In genomic region chr5:43120720-43121564, GRCh38 we compare ENCODE assay signal across 1 cellular context.
A peak's percentile ranks its signal among the peaks of the same experiment; 100 is the strongest.
TF ChIP-seq lines count a peak whose summit lies in the region.

Gene ZNF131, plus strand, starts transcription at chr5:43120914. Its CDS starts 1,140 bp downstream, at chr5:43122054.

TF ChIP-seq in HepG2, 621 proteins besides CTCF, POLR2A, EP300 and RAD21 (continued from another document and continues in another):
- TF ChIP-seq, protein P1, sequence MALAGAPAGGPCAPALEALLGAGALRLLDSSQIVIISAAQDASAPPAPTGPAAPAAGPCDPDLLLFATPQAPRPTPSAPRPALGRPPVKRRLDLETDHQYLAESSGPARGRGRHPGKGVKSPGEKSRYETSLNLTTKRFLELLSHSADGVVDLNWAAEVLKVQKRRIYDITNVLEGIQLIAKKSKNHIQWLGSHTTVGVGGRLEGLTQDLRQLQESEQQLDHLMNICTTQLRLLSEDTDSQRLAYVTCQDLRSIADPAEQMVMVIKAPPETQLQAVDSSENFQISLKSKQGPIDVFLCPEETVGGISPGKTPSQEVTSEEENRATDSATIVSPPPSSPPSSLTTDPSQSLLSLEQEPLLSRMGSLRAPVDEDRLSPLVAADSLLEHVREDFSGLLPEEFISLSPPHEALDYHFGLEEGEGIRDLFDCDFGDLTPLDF (CRISPR knock-in tag; IDR thresholded peaks at IDR 0.05): peak; percentile 45; the same call in 1 of the 2 replicates
- TF ChIP-seq NCOA2 (CRISPR knock-in tag; IDR thresholded peaks at IDR 0.05): no peak
- TF ChIP-seq, protein P2, sequence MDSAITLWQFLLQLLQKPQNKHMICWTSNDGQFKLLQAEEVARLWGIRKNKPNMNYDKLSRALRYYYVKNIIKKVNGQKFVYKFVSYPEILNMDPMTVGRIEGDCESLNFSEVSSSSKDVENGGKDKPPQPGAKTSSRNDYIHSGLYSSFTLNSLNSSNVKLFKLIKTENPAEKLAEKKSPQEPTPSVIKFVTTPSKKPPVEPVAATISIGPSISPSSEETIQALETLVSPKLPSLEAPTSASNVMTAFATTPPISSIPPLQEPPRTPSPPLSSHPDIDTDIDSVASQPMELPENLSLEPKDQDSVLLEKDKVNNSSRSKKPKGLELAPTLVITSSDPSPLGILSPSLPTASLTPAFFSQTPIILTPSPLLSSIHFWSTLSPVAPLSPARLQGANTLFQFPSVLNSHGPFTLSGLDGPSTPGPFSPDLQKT (CRISPR knock-in tag; IDR thresholded peaks at IDR 0.05; ENCODE audit: borderline replicate concordance): peak; percentile 65; the same call in 1 of the 2 replicates
- TF ChIP-seq NR2F6 (IDR thresholded peaks at IDR 0.05): no peak
- no peak for TF ChIP-seq NR2F6 (CRISPR knock-in tag; IDR thresholded peaks at IDR 0.05)
- 0 out of 2 replicates have a peak, but pooled peaks have one; percentile 61 for TF ChIP-seq ATAD3A (CRISPR knock-in tag; IDR thresholded peaks at IDR 0.05)
- no peak for TF ChIP-seq JUN (CRISPR knock-in tag; IDR thresholded peaks at IDR 0.05)
- TF ChIP-seq ZNF609 (CRISPR knock-in tag; IDR thresholded peaks at IDR 0.05; ENCODE audit: borderline replicate concordance): peak; percentile 9; the same call in 1 of the 2 replicates
- TF ChIP-seq ZMYM3 (CRISPR knock-in tag; IDR thresholded peaks at IDR 0.05): peak; percentile 11; the same call in 1 of the 2 replicates
- peak; percentile 94 for TF ChIP-seq IKZF4 (CRISPR knock-in tag; IDR thresholded peaks at IDR 0.05; ENCODE audit: borderline replicate concordance, low read depth, not compliant biosample characterization)
- peak; percentile 98 for TF ChIP-seq KDM5B (CRISPR knock-in tag; IDR thresholded peaks at IDR 0.05; ENCODE audit: borderline replicate concordance)
- TF ChIP-seq ZSCAN9 (CRISPR knock-in tag; IDR thresholded peaks at IDR 0.05; ENCODE audit: borderline replicate concordance): peak; percentile 43; the same call in 1 of the 2 replicates
- TF ChIP-seq RFX3 (CRISPR knock-in tag; IDR thresholded peaks at IDR 0.05): no peak
- 0 out of 2 replicates have a peak, but pooled peaks have one; percentile 48 for TF ChIP-seq TP53 (CRISPR knock-in tag; conservative IDR thresholded peaks at IDR 0.05)
- TF ChIP-seq CREM (IDR thresholded peaks at IDR 0.05): peak; percentile 67
- 0 out of 2 replicates have a peak, but pooled peaks have one; percentile 8 for TF ChIP-seq CREM (CRISPR knock-in tag; IDR thresholded peaks at IDR 0.05)
- no peak for TF ChIP-seq MAFG (CRISPR knock-in tag; IDR thresholded peaks at IDR 0.05)
- TF ChIP-seq TEF (CRISPR knock-in tag; IDR thresholded peaks at IDR 0.05): peak; percentile 80; the same call in 1 of the 2 replicates
- TF ChIP-seq, protein P3, sequence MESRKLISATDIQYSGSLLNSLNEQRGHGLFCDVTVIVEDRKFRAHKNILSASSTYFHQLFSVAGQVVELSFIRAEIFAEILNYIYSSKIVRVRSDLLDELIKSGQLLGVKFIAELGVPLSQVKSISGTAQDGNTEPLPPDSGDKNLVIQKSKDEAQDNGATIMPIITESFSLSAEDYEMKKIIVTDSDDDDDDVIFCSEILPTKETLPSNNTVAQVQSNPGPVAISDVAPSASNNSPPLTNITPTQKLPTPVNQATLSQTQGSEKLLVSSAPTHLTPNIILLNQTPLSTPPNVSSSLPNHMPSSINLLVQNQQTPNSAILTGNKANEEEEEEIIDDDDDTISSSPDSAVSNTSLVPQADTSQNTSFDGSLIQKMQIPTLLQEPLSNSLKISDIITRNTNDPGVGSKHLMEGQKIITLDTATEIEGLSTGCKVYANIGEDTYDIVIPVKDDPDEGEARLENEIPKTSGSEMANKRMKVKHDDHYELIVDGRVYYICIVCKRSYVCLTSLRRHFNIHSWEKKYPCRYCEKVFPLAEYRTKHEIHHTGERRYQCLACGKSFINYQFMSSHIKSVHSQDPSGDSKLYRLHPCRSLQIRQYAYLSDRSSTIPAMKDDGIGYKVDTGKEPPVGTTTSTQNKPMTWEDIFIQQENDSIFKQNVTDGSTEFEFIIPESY (CRISPR knock-in tag; IDR thresholded peaks at IDR 0.05): 0 out of 2 replicates have a peak, but pooled peaks have one; percentile 5
- peak; percentile 57 for TF ChIP-seq ERF (CRISPR knock-in tag; IDR thresholded peaks at IDR 0.05)
- peak; percentile 5; the same call in 1 of the 2 replicates for TF ChIP-seq ZNF782 (CRISPR knock-in tag; IDR thresholded peaks at IDR 0.05; ENCODE audit: borderline replicate concordance)
- TF ChIP-seq ZNF138 (CRISPR knock-in tag; IDR thresholded peaks at IDR 0.05; ENCODE audit: low read depth): peak; percentile 89; the same call in 1 of the 2 replicates
- TF ChIP-seq ZNF557 (CRISPR knock-in tag; IDR thresholded peaks at IDR 0.05): peak; percentile 78
- TF ChIP-seq ZNF230 (CRISPR knock-in tag; IDR thresholded peaks at IDR 0.05): peak; percentile 92
- no peak for TF ChIP-seq IKZF1 (IDR thresholded peaks at IDR 0.05)
- TF ChIP-seq ZNF558 (CRISPR knock-in tag; IDR thresholded peaks at IDR 0.05; ENCODE audit: borderline replicate concordance): 0 out of 2 replicates have a peak, but pooled peaks have one; percentile 68
- TF ChIP-seq, protein P4, sequence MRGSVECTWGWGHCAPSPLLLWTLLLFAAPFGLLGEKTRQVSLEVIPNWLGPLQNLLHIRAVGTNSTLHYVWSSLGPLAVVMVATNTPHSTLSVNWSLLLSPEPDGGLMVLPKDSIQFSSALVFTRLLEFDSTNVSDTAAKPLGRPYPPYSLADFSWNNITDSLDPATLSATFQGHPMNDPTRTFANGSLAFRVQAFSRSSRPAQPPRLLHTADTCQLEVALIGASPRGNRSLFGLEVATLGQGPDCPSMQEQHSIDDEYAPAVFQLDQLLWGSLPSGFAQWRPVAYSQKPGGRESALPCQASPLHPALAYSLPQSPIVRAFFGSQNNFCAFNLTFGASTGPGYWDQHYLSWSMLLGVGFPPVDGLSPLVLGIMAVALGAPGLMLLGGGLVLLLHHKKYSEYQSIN (CRISPR knock-in tag; IDR thresholded peaks at IDR 0.05; ENCODE audit: borderline replicate concordance): no peak
- peak; percentile 80; the same call in 1 of the 2 replicates for TF ChIP-seq ZNF44 (CRISPR knock-in tag; IDR thresholded peaks at IDR 0.05)
- no peak for TF ChIP-seq DNMT1 (CRISPR knock-in tag; IDR thresholded peaks at IDR 0.05)
- peak; percentile 95 for TF ChIP-seq PRMT3 (CRISPR knock-in tag; IDR thresholded peaks at IDR 0.05; ENCODE audit: borderline replicate concordance, low read depth)
- TF ChIP-seq, protein P5, sequence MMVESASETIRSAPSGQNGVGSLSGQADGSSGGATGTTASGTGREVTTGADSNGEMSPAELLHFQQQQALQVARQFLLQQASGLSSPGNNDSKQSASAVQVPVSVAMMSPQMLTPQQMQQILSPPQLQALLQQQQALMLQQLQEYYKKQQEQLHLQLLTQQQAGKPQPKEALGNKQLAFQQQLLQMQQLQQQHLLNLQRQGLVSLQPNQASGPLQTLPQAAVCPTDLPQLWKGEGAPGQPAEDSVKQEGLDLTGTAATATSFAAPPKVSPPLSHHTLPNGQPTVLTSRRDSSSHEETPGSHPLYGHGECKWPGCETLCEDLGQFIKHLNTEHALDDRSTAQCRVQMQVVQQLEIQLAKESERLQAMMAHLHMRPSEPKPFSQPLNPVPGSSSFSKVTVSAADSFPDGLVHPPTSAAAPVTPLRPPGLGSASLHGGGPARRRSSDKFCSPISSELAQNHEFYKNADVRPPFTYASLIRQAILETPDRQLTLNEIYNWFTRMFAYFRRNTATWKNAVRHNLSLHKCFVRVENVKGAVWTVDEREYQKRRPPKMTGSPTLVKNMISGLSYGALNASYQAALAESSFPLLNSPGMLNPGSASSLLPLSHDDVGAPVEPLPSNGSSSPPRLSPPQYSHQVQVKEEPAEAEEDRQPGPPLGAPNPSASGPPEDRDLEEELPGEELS (CRISPR knock-in tag; IDR thresholded peaks at IDR 0.05): peak; percentile 20; the same call in 1 of the 2 replicates
- no peak for TF ChIP-seq SIX1 (CRISPR knock-in tag; IDR thresholded peaks at IDR 0.05; ENCODE audit: borderline replicate concordance)
- TF ChIP-seq TFE3 (CRISPR knock-in tag; IDR thresholded peaks at IDR 0.05): peak; percentile 67; the same call in 1 of the 2 replicates
- TF ChIP-seq, protein P6, sequence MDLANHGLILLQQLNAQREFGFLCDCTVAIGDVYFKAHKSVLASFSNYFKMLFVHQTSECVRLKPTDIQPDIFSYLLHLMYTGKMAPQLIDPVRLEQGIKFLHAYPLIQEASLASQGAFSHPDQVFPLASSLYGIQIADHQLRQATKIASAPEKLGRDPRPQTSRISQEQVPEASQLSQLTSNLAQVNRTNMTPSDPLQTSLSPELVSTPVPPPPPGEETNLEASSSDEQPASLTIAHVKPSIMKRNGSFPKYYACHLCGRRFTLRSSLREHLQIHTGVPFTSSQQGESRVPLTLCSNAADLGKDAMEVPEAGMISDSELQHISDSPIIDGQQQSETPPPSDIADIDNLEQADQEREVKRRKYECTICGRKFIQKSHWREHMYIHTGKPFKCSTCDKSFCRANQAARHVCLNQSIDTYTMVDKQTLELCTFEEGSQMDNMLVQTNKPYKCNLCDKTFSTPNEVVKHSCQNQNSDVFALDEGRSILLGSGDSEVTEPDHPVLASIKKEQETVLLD (CRISPR knock-in tag; IDR thresholded peaks at IDR 0.05; ENCODE audit: low read depth): peak; percentile 84
- peak; percentile 70 for TF ChIP-seq HNRNPL (IDR thresholded peaks at IDR 0.05; ENCODE audit: low read depth, low read length)
- TF ChIP-seq, protein P7, sequence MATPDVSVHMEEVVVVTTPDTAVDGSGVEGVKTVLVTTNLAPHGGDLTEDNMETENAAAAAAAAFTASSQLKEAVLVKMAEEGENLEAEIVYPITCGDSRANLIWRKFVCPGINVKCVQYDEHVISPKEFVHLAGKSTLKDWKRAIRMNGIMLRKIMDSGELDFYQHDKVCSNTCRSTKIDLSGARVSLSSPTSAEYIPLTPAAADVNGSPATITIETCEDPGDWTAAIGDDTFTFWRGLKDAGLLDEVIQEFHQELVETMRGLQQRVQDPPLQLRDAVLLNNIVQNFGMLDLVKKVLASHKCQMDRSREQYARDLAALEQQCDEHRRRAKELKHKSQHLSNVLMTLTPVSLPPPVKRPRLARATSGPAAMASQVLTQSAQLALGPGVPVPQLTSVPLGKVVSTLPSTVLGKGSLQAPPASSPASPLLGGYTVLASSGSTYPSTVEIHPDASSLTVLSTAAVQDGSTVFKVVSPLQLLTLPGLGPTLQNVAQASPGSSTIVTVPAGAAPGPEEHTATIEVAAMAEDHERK (CRISPR knock-in tag; IDR thresholded peaks at IDR 0.05; ENCODE audit: low read depth): peak; percentile 95
- TF ChIP-seq ZNF253 (CRISPR knock-in tag; IDR thresholded peaks at IDR 0.05; ENCODE audit: borderline replicate concordance): peak; percentile 91
- TF ChIP-seq SATB2 (CRISPR knock-in tag; IDR thresholded peaks at IDR 0.05): peak; percentile 82; the same call in 1 of the 2 replicates
- TF ChIP-seq BCL6 (CRISPR knock-in tag; IDR thresholded peaks at IDR 0.05): no peak; the same call in 1 of the 2 replicates
- peak; percentile 69; the same call in 1 of the 2 replicates for TF ChIP-seq SP4 (CRISPR knock-in tag; IDR thresholded peaks at IDR 0.05)
- TF ChIP-seq, protein P8, sequence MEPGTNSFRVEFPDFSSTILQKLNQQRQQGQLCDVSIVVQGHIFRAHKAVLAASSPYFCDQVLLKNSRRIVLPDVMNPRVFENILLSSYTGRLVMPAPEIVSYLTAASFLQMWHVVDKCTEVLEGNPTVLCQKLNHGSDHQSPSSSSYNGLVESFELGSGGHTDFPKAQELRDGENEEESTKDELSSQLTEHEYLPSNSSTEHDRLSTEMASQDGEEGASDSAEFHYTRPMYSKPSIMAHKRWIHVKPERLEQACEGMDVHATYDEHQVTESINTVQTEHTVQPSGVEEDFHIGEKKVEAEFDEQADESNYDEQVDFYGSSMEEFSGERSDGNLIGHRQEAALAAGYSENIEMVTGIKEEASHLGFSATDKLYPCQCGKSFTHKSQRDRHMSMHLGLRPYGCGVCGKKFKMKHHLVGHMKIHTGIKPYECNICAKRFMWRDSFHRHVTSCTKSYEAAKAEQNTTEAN (CRISPR knock-in tag; conservative IDR thresholded peaks at IDR 0.05): peak; percentile 92
- no peak for TF ChIP-seq ZNF260 (CRISPR knock-in tag; IDR thresholded peaks at IDR 0.05; ENCODE audit: borderline replicate concordance, low read depth)
